18 cellular contexts compared by ENCODE assay signal in the genomic region with DNA sequence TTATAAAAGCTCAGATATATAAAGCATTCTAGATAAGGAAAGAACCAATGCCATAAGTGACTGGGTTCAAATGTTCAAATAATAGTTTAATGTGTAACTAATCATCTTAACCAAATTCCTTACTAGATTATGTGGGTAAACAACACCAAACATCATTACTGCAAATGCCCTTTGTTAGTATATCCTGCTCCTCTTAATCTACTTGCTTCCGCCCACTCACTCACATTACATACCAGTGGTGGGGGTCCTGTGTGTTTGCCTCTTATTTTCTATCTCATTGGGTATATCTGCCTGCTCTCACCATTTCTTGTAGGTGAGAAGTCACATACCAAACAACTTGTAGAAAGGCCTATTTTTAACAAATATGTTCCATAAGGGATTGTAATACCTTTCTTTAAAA.
A peak's percentile ranks its signal among the peaks of the same experiment; 100 is the strongest.
DNase-seq lines count a peak whose midpoint lies in the region; ATAC-seq and TF ChIP-seq lines count a peak whose summit lies in the region.
"Had no signal": no experiment of that assay in that cellular context is flagged by ENCODE, and none has a peak within 500 bp of the region (broad histone marks: within the 10 kb centered on the region; RNA-seq: fewer than 3 reads in every experiment).

No MANE protein-coding gene starts in this region.

- no peaks in the 10 kb centered on the region for H3K27me3 ChIP-seq in GM23338 (ENCODE audit: insufficient read depth)
- no peaks in the 10 kb centered on the region for H3K27me3 ChIP-seq in endodermal cell (ENCODE audit: control insufficient read depth, insufficient read depth, low read length, poor library complexity, severe bottlenecking)
- no peaks in the 10 kb centered on the region for H3K27me3 ChIP-seq in neural progenitor cell
- H3K27me3 ChIP-seq in GM23248 (replicated peaks; ENCODE audit: insufficient read depth), result no peaks in the 10 kb centered on the region

- no peaks in the 10 kb centered on the region for H3K4me1 ChIP-seq in GM23338 (ENCODE audit: insufficient read depth)
- H3K4me1 ChIP-seq in endodermal cell (ENCODE audit: control insufficient read depth, insufficient read depth, low read length), result peaks cover 4% of the 10 kb centered on the region
- peaks cover 10% of the 10 kb centered on the region for H3K4me1 ChIP-seq in neural progenitor cell
- no peaks in the 10 kb centered on the region for H3K4me1 ChIP-seq in GM23248 (ENCODE audit: insufficient read depth)
- H3K4me1 ChIP-seq: A549 had no signal

- H3K36me3 ChIP-seq in GM23338 (ENCODE audit: insufficient read depth) (no peaks in the 10 kb centered on the region), endodermal cell (ENCODE audit: control insufficient read depth, insufficient read depth, low read length) (no peaks in the 10 kb centered on the region), neural progenitor cell (no peaks in the 10 kb centered on the region), GM23248 (ENCODE audit: low read depth) (no peaks in the 10 kb centered on the region)

- H2AFZ ChIP-seq in GM23338 (no peak overlapping the region), neural progenitor cell (replicated peaks) (no peak overlapping the region), GM23248 (no peak overlapping the region)

- H3K4me3 Mint-ChIP-seq in GM23338 (no peak overlapping the region), endodermal cell (peak overlapping the region; percentile 8), neural progenitor cell (no peak overlapping the region)
- H3K4me3 Mint-ChIP-seq: CD4-positive, alpha-beta memory T cell; H9 had no signal

- no peak overlapping the region for H3K4me3 ChIP-seq in GM23338
- no peak overlapping the region for H3K4me3 ChIP-seq in endodermal cell (ENCODE audit: low read length)
- no peak overlapping the region for H3K4me3 ChIP-seq in neural progenitor cell
- H3K4me3 ChIP-seq in GM23248, result no peak overlapping the region
- H3K4me3 ChIP-seq: A549 had no signal

- H3F3A ChIP-seq in GM23338 (replicated peaks; ENCODE audit: low read depth) (no peaks in the 10 kb centered on the region), neural progenitor cell (ENCODE audit: low read depth) (no peaks in the 10 kb centered on the region), GM23248 (ENCODE audit: insufficient read depth) (no peaks in the 10 kb centered on the region)

- H3K9ac ChIP-seq in endodermal cell (ENCODE audit: extremely low read depth, low read length, poor library complexity, severe bottlenecking) (no peak overlapping the region), neural progenitor cell (no peak overlapping the region), GM23248 (no peak overlapping the region)

- TF ChIP-seq CTCF in GM23338 (conservative IDR thresholded peaks at IDR 0.05; ENCODE audit: low read depth in 2 of 2), result no peak
- no peak for TF ChIP-seq CTCF in endodermal cell (conservative IDR thresholded peaks at IDR 0.05)
- no peak for TF ChIP-seq CTCF in neural progenitor cell (IDR thresholded peaks at IDR 0.05)

- DNase-seq in GM23338 (ENCODE audit: low spot score), result peak; percentile 15
- DNase-seq in endodermal cell, result no peak
- peak; percentile 52 for DNase-seq in neural progenitor cell (ENCODE audit: low spot score)
- DNase-seq in AG20443 (ENCODE audit: low spot score), result no peak
- no peak for DNase-seq in SW 1271 (lab: John Stamatoyannopoulos, UW)
- no peak for DNase-seq in GM23248
- DNase-seq: 8988T; ACHN; C1 segment of cervical spinal cord; Calu3; CD4-positive, alpha-beta memory T cell; COR-L47; DMS53; DMS79 treated with DMSO at 0.1 percent for 48 hours; GF-D8; H9 had no signal

- WGBS in endodermal cell (ENCODE audit: insufficient coverage in 1 of 2, insufficient read length in 1 of 2), 2 experiments, result 69% methylated on average over 1 of the region's 1 CpG; no CpG with 5 or more reads in 1 of the 2 experiments
- WGBS in GM23248 (ENCODE audit: low coverage in 1 of 2, low lambda C conversion rate in 2 of 2, missing lambda C conversion rate in 2 of 2), 2 experiments, result 54 to 65% methylated on average over 1 of the region's 1 CpG

- H3K9me3 Mint-ChIP-seq in GM23338 (no peaks in the 10 kb centered on the region), endodermal cell (no peaks in the 10 kb centered on the region), neural progenitor cell (no peaks in the 10 kb centered on the region)
- H3K9me3 Mint-ChIP-seq: CD4-positive, alpha-beta memory T cell; H9 had no signal

- H3K27me3 Mint-ChIP-seq in GM23338 (ENCODE audit: insufficient read depth, low read depth, poor library complexity), result no peaks in the 10 kb centered on the region
- H3K27me3 Mint-ChIP-seq in endodermal cell (ENCODE audit: insufficient read depth), result peaks cover 1% of the 10 kb centered on the region
- H3K27me3 Mint-ChIP-seq in neural progenitor cell (ENCODE audit: insufficient read depth, low read depth), result peaks cover 2% of the 10 kb centered on the region
- H3K27me3 Mint-ChIP-seq: CD4-positive, alpha-beta memory T cell had no signal

- H3K9me3 ChIP-seq in endodermal cell (ENCODE audit: control insufficient read depth, low read length) (no peaks in the 10 kb centered on the region), neural progenitor cell (ENCODE audit: low read depth) (no peaks in the 10 kb centered on the region), GM23248 (ENCODE audit: low read depth) (no peaks in the 10 kb centered on the region)
- H3K9me3 ChIP-seq: A549 had no signal

- H4K20me1 ChIP-seq in GM23338 (replicated peaks; ENCODE audit: insufficient read depth), result no peaks in the 10 kb centered on the region
- H4K20me1 ChIP-seq in neural progenitor cell (ENCODE audit: low read depth), result no peaks in the 10 kb centered on the region
- H4K20me1 ChIP-seq in GM23248 (ENCODE audit: insufficient read depth), result no peaks in the 10 kb centered on the region

- H3K36me3 Mint-ChIP-seq in GM23338 (ENCODE audit: low read depth) (no peaks in the 10 kb centered on the region), endodermal cell (ENCODE audit: low read depth) (no peaks in the 10 kb centered on the region), neural progenitor cell (no peaks in the 10 kb centered on the region)
- H3K36me3 Mint-ChIP-seq: CD4-positive, alpha-beta memory T cell had no signal

- peak; percentile 34; the same call in 1 of the 3 replicates for ATAC-seq in GM23338
- ATAC-seq: A549, HCT116 had no signal

- H3K9me2 ChIP-seq in GM23338 (ENCODE audit: insufficient read depth) (no peaks in the 10 kb centered on the region), GM23248 (ENCODE audit: insufficient read depth) (no peaks in the 10 kb centered on the region)

- H3K27ac ChIP-seq in GM23338 (ENCODE audit: low read depth) (no peak overlapping the region), endodermal cell (ENCODE audit: low read depth, low read length) (no peak overlapping the region), neural progenitor cell (no peak overlapping the region), GM23248 (no peak overlapping the region)
- H3K27ac ChIP-seq: A549 had no signal

- H3K4me1 Mint-ChIP-seq in GM23338 (peaks cover 6% of the 10 kb centered on the region; the same call in 2 of the 3 replicates), endodermal cell (peaks cover 17% of the 10 kb centered on the region), neural progenitor cell (no peaks in the 10 kb centered on the region)
- H3K4me1 Mint-ChIP-seq: CD4-positive, alpha-beta memory T cell had no signal

- no peak overlapping the region for H3K27ac Mint-ChIP-seq in GM23338
- H3K27ac Mint-ChIP-seq in endodermal cell, result peak overlapping the region; percentile 73
- H3K27ac Mint-ChIP-seq in neural progenitor cell, result no peak overlapping the region
- H3K27ac Mint-ChIP-seq: CD4-positive, alpha-beta memory T cell; H9 had no signal

- H3K79me2 ChIP-seq in GM23338 (replicated peaks; ENCODE audit: insufficient read depth), result no peaks in the 10 kb centered on the region
- H3K79me2 ChIP-seq in neural progenitor cell (ENCODE audit: low read depth), result no peaks in the 10 kb centered on the region
- H3K79me2 ChIP-seq in GM23248 (ENCODE audit: insufficient read depth), result no peaks in the 10 kb centered on the region

- in situ Hi-C loops in GM23248 (cut with MboI), result no loop called here

- H3K4me2 ChIP-seq in GM23338 (no peak overlapping the region), neural progenitor cell (no peak overlapping the region), GM23248 (ENCODE audit: unreplicated experiment) (no peak overlapping the region)
- H3K4me2 ChIP-seq: A549 had no signal

TF ChIP-seq in GM23338, 12 proteins besides CTCF, POLR2A, EP300 and RAD21 (continues in another document):
- TF ChIP-seq POLR2AphosphoS5 (IDR thresholded peaks at IDR 0.05; ENCODE audit: low read depth) (no peak), NANOG (IDR thresholded peaks at IDR 0.05; ENCODE audit: borderline replicate concordance) (no peak), ZNF331 (CRISPR knock-in tag; IDR thresholded peaks at IDR 0.05; ENCODE audit: low read depth) (no peak), ZNF114 (CRISPR knock-in tag; IDR thresholded peaks at IDR 0.05) (no peak), EZH2phosphoT487 (IDR thresholded peaks at IDR 0.05; ENCODE audit: unreplicated experiment) (no peak), JUNB (IDR thresholded peaks at IDR 0.05; ENCODE audit: unreplicated experiment) (no peak), ETS1 (IDR thresholded peaks at IDR 0.05) (no peak)

Comparison
In these comparisons a context has a peak if more than half of its experiments do, and no peak if none do; other contexts are left out.
1. DNase-seq: peak in GM23338 (single experiment) and neural progenitor cell (single experiment); none in endodermal cell (single experiment), AG20443 (single experiment), SW 1271 (0 of 2) and GM23248 (single experiment).